31 cellular contexts compared by ENCODE assay signal in genomic region chr11:113043704-113044103, GRCh38.
"Had no signal": no experiment of that assay in that cellular context is flagged by ENCODE, and none has a peak within 500 bp of the region (broad histone marks: within the 10 kb centered on the region; RNA-seq: fewer than 3 reads in every experiment).

No MANE protein-coding gene starts in this region.

- H3K9me3 Mint-ChIP-seq: activated CD4-positive, alpha-beta memory T cell treated with anti-CD3 and anti-CD28 coated beads, Interleukin-2, amount 10 ng/mL, durations not matched to agents 7 days and 5 days; activated CD4-positive, alpha-beta T cell treated with anti-CD3 and anti-CD28 coated beads, Interleukin-2, amount 10 ng/mL, durations not matched to agents 7 days and 5 days; activated T-cell treated with anti-CD3 and anti-CD28 coated beads, Interleukin-2, amount 50 U/mL, for 24 hours had no signal

- ATAC-seq: activated T-cell treated with anti-CD3 and anti-CD28 coated beads, Interleukin-2, amount 50 U/mL, for 72 hours; activated T-helper 17 cell treated with anti-CD3 and anti-CD28 coated beads, Interleukin-2, amount 50 U/mL, for 72 hours; esophagus mucosa had no signal

- H3K36me3 ChIP-seq: brain microvascular endothelial cell had no signal

- H3K27me3 ChIP-seq: brain microvascular endothelial cell, dorsolateral prefrontal cortex had no signal

- FAIRE-seq: astrocyte, bronchial epithelial cell, frontal cortex had no signal

- H3K4me3 ChIP-seq: coronary artery, dorsolateral prefrontal cortex had no signal

- DNase-seq: activated CD4-positive, alpha-beta memory T cell treated with anti-CD3 and anti-CD28 coated beads, Interleukin-2, amount 10 ng/mL, durations not matched to agents 7 days and 5 days; activated CD4-positive, alpha-beta T cell treated with anti-CD3 and anti-CD28 coated beads for 1 hour; activated CD4-positive, alpha-beta T cell treated with anti-CD3 and anti-CD28 coated beads for 4 hours; activated CD4-positive, alpha-beta T cell treated with anti-CD3 and anti-CD28 coated beads, Interleukin-2, amount 10 ng/mL, durations not matched to agents 7 days and 5 days; activated CD4-positive, alpha-beta T cell treated with anti-CD3 and anti-CD28 coated beads, Interleukin-2, amount 50 U/mL, for 4 hours; activated CD8-positive, alpha-beta memory T cell treated with anti-CD3 and anti-CD28 coated beads, Interleukin-2, amount 50 U/mL, for 48 hours; activated effector memory CD4-positive, alpha-beta T cell treated with Interleukin-2 at 50 U/mL for 16 hours; activated gamma-delta T cell treated with Interleukin-2 at 50 U/mL for 16 hours; activated naive CD4-positive, alpha-beta T cell treated with anti-CD3 and anti-CD28 coated beads, Interleukin-2, amount 50 U/mL, for 16 hours; activated naive CD4-positive, alpha-beta T cell treated with Interleukin-2 at 50 U/mL for 16 hours; activated T-cell treated with anti-CD3 and anti-CD28 coated beads for 4 hours; activated T-cell treated with anti-CD3 and anti-CD28 coated beads, Interleukin-2, amount 50 U/mL, for 24 hours; activated T-cell treated with anti-CD3 and anti-CD28 coated beads, Interleukin-2, amount 50 U/mL, for 72 hours; amniotic stem cell; anterior cingulate cortex; brain microvascular endothelial cell; dorsolateral prefrontal cortex; effector memory CD4-positive, alpha-beta T cell; endodermal cell; foreskin fibroblast; head of caudate nucleus; T-helper 2 cell had no signal

- H3K27me3 Mint-ChIP-seq: activated CD4-positive, alpha-beta T cell treated with anti-CD3 and anti-CD28 coated beads, Interleukin-2, amount 10 ng/mL, durations not matched to agents 7 days and 5 days had no signal

- H3K27ac Mint-ChIP-seq: activated CD4-positive, alpha-beta memory T cell treated with anti-CD3 and anti-CD28 coated beads, Interleukin-2, amount 10 ng/mL, durations not matched to agents 7 days and 5 days; activated CD4-positive, alpha-beta T cell treated with anti-CD3 and anti-CD28 coated beads, Interleukin-2, amount 10 ng/mL, durations not matched to agents 7 days and 5 days; activated naive CD8-positive, alpha-beta T cell; activated T-cell treated with anti-CD3 and anti-CD28 coated beads, Interleukin-2, amount 50 U/mL, for 24 hours; activated T-cell treated with anti-CD3 and anti-CD28 coated beads, Interleukin-2, amount 50 U/mL, for 72 hours; activated T-helper 17 cell treated with anti-CD3 and anti-CD28 coated beads, Interleukin-2, amount 50 U/mL, for 72 hours; dendritic cell treated with granulocyte-macrophage colony-stimulating factor and Interleukin-4, amounts not matched to agents 40 ng/mL and 50 ng/mL, for 4 days; endodermal cell had no signal

- H3K4me1 Mint-ChIP-seq: activated CD4-positive, alpha-beta memory T cell treated with anti-CD3 and anti-CD28 coated beads, Interleukin-2, amount 10 ng/mL, durations not matched to agents 7 days and 5 days; activated CD4-positive, alpha-beta T cell treated with anti-CD3 and anti-CD28 coated beads, Interleukin-2, amount 10 ng/mL, durations not matched to agents 7 days and 5 days; activated T-helper 17 cell treated with anti-CD3 and anti-CD28 coated beads, Interleukin-2, amount 50 U/mL, for 72 hours; central memory CD8-positive, alpha-beta T cell had no signal

- H3K27ac ChIP-seq: brain microvascular endothelial cell, coronary artery, dorsolateral prefrontal cortex had no signal

- H3K4me3 Mint-ChIP-seq: activated CD4-positive, alpha-beta memory T cell treated with anti-CD3 and anti-CD28 coated beads, Interleukin-2, amount 10 ng/mL, durations not matched to agents 7 days and 5 days; activated CD4-positive, alpha-beta T cell treated with anti-CD3 and anti-CD28 coated beads, Interleukin-2, amount 10 ng/mL, durations not matched to agents 7 days and 5 days; activated naive CD8-positive, alpha-beta T cell; activated T-cell treated with anti-CD3 and anti-CD28 coated beads, Interleukin-2, amount 50 U/mL, for 24 hours; activated T-cell treated with anti-CD3 and anti-CD28 coated beads, Interleukin-2, amount 50 U/mL, for 72 hours; activated T-helper 17 cell treated with anti-CD3 and anti-CD28 coated beads, Interleukin-2, amount 50 U/mL, for 72 hours; central memory CD8-positive, alpha-beta T cell; dendritic cell treated with granulocyte-macrophage colony-stimulating factor and Interleukin-4, amounts not matched to agents 40 ng/mL and 50 ng/mL, for 4 days; endodermal cell had no signal

- H3K36me3 Mint-ChIP-seq: activated naive CD8-positive, alpha-beta T cell had no signal
